Comparison of ENCODE assay signal across 9 cellular contexts in genomic region chr6:33315753-33316602, GRCh38. TPM values are rescaled to one million over a fixed set of nuclear protein-coding genes. Genes with fewer than 3 reads are reported as not detected.
DNase-seq lines count a peak whose midpoint lies in the region; ATAC-seq and TF ChIP-seq lines count a peak whose summit lies in the region.
"Had no signal": no experiment of that assay in that cellular context is flagged by ENCODE, and none has a peak within 500 bp of the region (broad histone marks: within the 10 kb centered on the region; RNA-seq: fewer than 3 reads in every experiment).

No MANE protein-coding gene starts in this region.

- H3K9me3 ChIP-seq in iPS-15b (ENCODE audit: control insufficient read depth, insufficient read depth, low read length): no peaks in the 10 kb centered on the region

- H3K27me3 ChIP-seq in iPS-15b (ENCODE audit: control insufficient read depth, insufficient read depth, low read length): no peaks in the 10 kb centered on the region

- peak overlapping the region; percentile 96 for H3K4me3 ChIP-seq in iPS-15b (ENCODE audit: low read depth, low read length)

- no peaks in the 10 kb centered on the region for H3K9me3 Mint-ChIP-seq in activated CD4-positive, alpha-beta T cell treated with anti-CD3 and anti-CD28 coated beads, Interleukin-2, amount 10 ng/mL, durations not matched to agents 7 days and 5 days
- H3K9me3 Mint-ChIP-seq in WTC11: no peaks in the 10 kb centered on the region
- no peaks in the 10 kb centered on the region for H3K9me3 Mint-ChIP-seq in stimulated activated naive CD8-positive, alpha-beta T cell treated with anti-CD3 and anti-CD28 coated beads, Interleukin-15, amount 100 ng/mL, for 72 hours

- H3K9ac ChIP-seq in iPS-15b (ENCODE audit: low read depth, low read length): no peak overlapping the region

- H3K36me3 ChIP-seq in iPS-15b (ENCODE audit: control insufficient read depth, insufficient read depth, low read length): peaks cover 27% of the 10 kb centered on the region

- no peaks in the 10 kb centered on the region for H3K27me3 Mint-ChIP-seq in activated CD4-positive, alpha-beta T cell treated with anti-CD3 and anti-CD28 coated beads, Interleukin-2, amount 10 ng/mL, durations not matched to agents 7 days and 5 days
- no peaks in the 10 kb centered on the region; the same call in 1 of the 2 replicates for H3K27me3 Mint-ChIP-seq in WTC11 (ENCODE audit: low read depth)
- no peaks in the 10 kb centered on the region for H3K27me3 Mint-ChIP-seq in stimulated activated naive CD8-positive, alpha-beta T cell treated with anti-CD3 and anti-CD28 coated beads, Interleukin-15, amount 100 ng/mL, for 72 hours

- DNase-seq in activated CD4-positive, alpha-beta T cell treated with anti-CD3 and anti-CD28 coated beads, Interleukin-2, amount 10 ng/mL, durations not matched to agents 7 days and 5 days: no peak
- no peak for DNase-seq in activated CD4-positive, alpha-beta T cell treated with anti-CD3 and anti-CD28 coated beads, Interleukin-2, amount 50 U/mL, for 48 hours
- no peak for DNase-seq in WTC11 (ENCODE audit: low spot score)
- DNase-seq in stimulated activated naive CD8-positive, alpha-beta T cell treated with anti-CD3 and anti-CD28 coated beads, Interleukin-15, amount 100 ng/mL, for 72 hours: no peak
- DNase-seq in NCI-H510A treated with DMSO at 0.1 percent for 48 hours (lab: John Stamatoyannopoulos, UW): no peak
- DNase-seq in dermis blood vessel endothelial cell: no peak
- DNase-seq: NCI-H2029 had no signal

- ATAC-seq in WTC11 (no peak), HG03439 (IDR thresholded peaks at IDR 0.05; ENCODE audit: unreplicated experiment) (no peak)
- no peak for ATAC-seq in stimulated activated naive CD8-positive, alpha-beta T cell treated with anti-CD3 and anti-CD28 coated beads, Interleukin-15, amount 100 ng/mL, for 72 hours

- H3K27ac Mint-ChIP-seq in activated CD4-positive, alpha-beta T cell treated with anti-CD3 and anti-CD28 coated beads, Interleukin-2, amount 10 ng/mL, durations not matched to agents 7 days and 5 days: peak overlapping the region; percentile 67
- peak overlapping the region; percentile 63 for H3K27ac Mint-ChIP-seq in WTC11
- peak overlapping the region in 1 of 2 donors; percentile 85 for H3K27ac Mint-ChIP-seq in stimulated activated naive CD8-positive, alpha-beta T cell treated with anti-CD3 and anti-CD28 coated beads, Interleukin-15, amount 100 ng/mL, for 72 hours

- H3K4me1 Mint-ChIP-seq in activated CD4-positive, alpha-beta T cell treated with anti-CD3 and anti-CD28 coated beads, Interleukin-2, amount 10 ng/mL, durations not matched to agents 7 days and 5 days: peaks cover 75% of the 10 kb centered on the region
- peaks cover 61% of the 10 kb centered on the region for H3K4me1 Mint-ChIP-seq in WTC11
- H3K4me1 Mint-ChIP-seq in stimulated activated naive CD8-positive, alpha-beta T cell treated with anti-CD3 and anti-CD28 coated beads, Interleukin-15, amount 100 ng/mL, for 72 hours: peaks cover 78% of the 10 kb centered on the region

- POLR2A ChIA-PET in activated CD4-positive, alpha-beta T cell treated with anti-CD3 and anti-CD28 coated beads, Interleukin-2, amount 10 ng/mL, durations not matched to agents 7 days and 5 days (lab: Charles Lee): no interaction called here
- POLR2A ChIA-PET in WTC11 (lab: Charles Lee): no interaction called here

- peaks cover 62% of the 10 kb centered on the region for H3K36me3 Mint-ChIP-seq in activated CD4-positive, alpha-beta T cell treated with anti-CD3 and anti-CD28 coated beads, Interleukin-2, amount 10 ng/mL, durations not matched to agents 7 days and 5 days (ENCODE audit: low read depth)
- H3K36me3 Mint-ChIP-seq in WTC11: peaks cover 21% of the 10 kb centered on the region

- H3K4me3 Mint-ChIP-seq in activated CD4-positive, alpha-beta T cell treated with anti-CD3 and anti-CD28 coated beads, Interleukin-2, amount 10 ng/mL, durations not matched to agents 7 days and 5 days: peak overlapping the region; percentile 99
- H3K4me3 Mint-ChIP-seq in WTC11: peak overlapping the region; percentile 93
- H3K4me3 Mint-ChIP-seq in stimulated activated naive CD8-positive, alpha-beta T cell treated with anti-CD3 and anti-CD28 coated beads, Interleukin-15, amount 100 ng/mL, for 72 hours: peak overlapping the region; percentile 94 to 99

- H3K4me1 ChIP-seq in iPS-15b (ENCODE audit: control insufficient read depth, insufficient read depth, low read length): peaks cover 15% of the 10 kb centered on the region

- CTCF ChIA-PET in activated CD4-positive, alpha-beta T cell treated with anti-CD3 and anti-CD28 coated beads, Interleukin-2, amount 10 ng/mL, durations not matched to agents 7 days and 5 days (lab: Charles Lee): interaction anchor here (2.4 to 2.5 kb wide), 2 partner anchors 17 to 27 kb away, joined by 5 to 8 read pairs; partner anchors contain the start of genes PFDN6, RGL2 and WDR46
- CTCF ChIA-PET in WTC11 (lab: Charles Lee): no interaction called here

- no peak for TF ChIP-seq CTCF in WTC11 (IDR thresholded peaks at IDR 0.05)

TF ChIP-seq in WTC11, 78 proteins besides CTCF, POLR2A, EP300 and RAD21:
- no peak for TF ChIP-seq SOX15 (CRISPR knock-in tag; IDR thresholded peaks at IDR 0.05)
- TF ChIP-seq NFE2L1 (CRISPR knock-in tag; IDR thresholded peaks at IDR 0.05): no peak
- TF ChIP-seq MYBL2 (CRISPR knock-in tag; IDR thresholded peaks at IDR 0.05): no peak
- no peak for TF ChIP-seq ATF2 (CRISPR knock-in tag; IDR thresholded peaks at IDR 0.05; ENCODE audit: borderline replicate concordance, low read depth)
- no peak for TF ChIP-seq MXD4 (CRISPR knock-in tag; IDR thresholded peaks at IDR 0.05; ENCODE audit: borderline replicate concordance)
- no peak for TF ChIP-seq SMAD4 (CRISPR knock-in tag; IDR thresholded peaks at IDR 0.05)
- TF ChIP-seq CDX4 (CRISPR knock-in tag; IDR thresholded peaks at IDR 0.05; ENCODE audit: borderline replicate concordance): no peak

RNA-seq across cellular contexts. Expression of gene ZBTB22, which starts 1.6 kb away (rescaled TPM):
- total RNA-seq in activated CD4-positive, alpha-beta T cell treated with anti-CD3 and anti-CD28 coated beads, Interleukin-2, amount 10 ng/mL, durations not matched to agents 7 days and 5 days: 10 to 100 TPM; 15.8 to 16.9 TPM
- 11.6 to 14.7 TPM (median 13.7 TPM) in 3 replicates for total RNA-seq in WTC11 (2021)
- 15.8 and 16.8 TPM in 2 replicates for total RNA-seq in dermis blood vessel endothelial cell

RNA-seq across cellular contexts. Expression of gene TAPBP, which starts 2.1 kb away (rescaled TPM):
- 100 to 1,000 TPM; 246 to 263 TPM for total RNA-seq in activated CD4-positive, alpha-beta T cell treated with anti-CD3 and anti-CD28 coated beads, Interleukin-2, amount 10 ng/mL, durations not matched to agents 7 days and 5 days
- total RNA-seq in WTC11 (2021) (43.5 to 50.2 TPM (median 49.3 TPM) in 3 replicates), dermis blood vessel endothelial cell (137 and 154 TPM in 2 replicates)

RNA-seq across cellular contexts. Expression of gene DAXX, which starts 6.8 kb away (rescaled TPM):
- total RNA-seq in activated CD4-positive, alpha-beta T cell treated with anti-CD3 and anti-CD28 coated beads, Interleukin-2, amount 10 ng/mL, durations not matched to agents 7 days and 5 days: 100 to 1,000 TPM in 1 of 2 experiments, 10 to 100 TPM in 1; 98.9 to 113 TPM
- 61.8 to 67.2 TPM (median 65.1 TPM) in 3 replicates for total RNA-seq in WTC11 (2021)
- total RNA-seq in dermis blood vessel endothelial cell: 52.1 and 57.9 TPM in 2 replicates

RNA-seq across cellular contexts. Expression of gene RGL2, which starts 17.2 kb away (rescaled TPM):
- 10 to 100 TPM; 52.6 to 52.8 TPM for total RNA-seq in activated CD4-positive, alpha-beta T cell treated with anti-CD3 and anti-CD28 coated beads, Interleukin-2, amount 10 ng/mL, durations not matched to agents 7 days and 5 days
- total RNA-seq in WTC11 (2021) (72.6 to 79.7 TPM (median 77.1 TPM) in 3 replicates), dermis blood vessel endothelial cell (82.4 and 88.3 TPM in 2 replicates)

RNA-seq across cellular contexts. Expression of gene PFDN6, which starts 26.6 kb away (rescaled TPM):
- total RNA-seq in activated CD4-positive, alpha-beta T cell treated with anti-CD3 and anti-CD28 coated beads, Interleukin-2, amount 10 ng/mL, durations not matched to agents 7 days and 5 days: 10 to 100 TPM; 57.0 to 67.2 TPM
- total RNA-seq in WTC11 (2021) (83.3 to 95.7 TPM (median 85.6 TPM) in 3 replicates), dermis blood vessel endothelial cell (22.1 and 29.1 TPM in 2 replicates)
